21 cellular contexts compared by ENCODE assay signal in genomic region chr11:107442715-107443215, GRCh38. TPM values are rescaled to one million over a fixed set of nuclear protein-coding genes. Genes with fewer than 3 reads are reported as not detected.
A peak's percentile ranks its signal among the peaks of the same experiment; 100 is the strongest.
DNase-seq lines count a peak whose midpoint lies in the region; ATAC-seq, FAIRE-seq and TF ChIP-seq lines count a peak whose summit lies in the region.
"Had no signal": no experiment of that assay in that cellular context is flagged by ENCODE, and none has a peak within 500 bp of the region (broad histone marks: within the 10 kb centered on the region; RNA-seq: fewer than 3 reads in every experiment).

No MANE protein-coding gene starts in this region.

- peaks cover 1 to 39% of the 10 kb centered on the region in 2 experiments for H3K36me3 ChIP-seq in HepG2 (replicated peaks in 1 of 2; ENCODE audit: control insufficient read depth in 1 of 2, insufficient read depth in 2 of 2, low read length in 2 of 2)
- peaks cover 0 to 28% (median 10%) of the 10 kb centered on the region in 4 donors for H3K36me3 ChIP-seq in right lobe of liver

- H3K36me3 Mint-ChIP-seq in activated CD8-positive, alpha-beta memory T cell treated with anti-CD3 and anti-CD28 coated beads, Interleukin-2, amount 10 ng/mL, durations not matched to agents 7 days and 5 days: peaks cover 65% of the 10 kb centered on the region

- no TSS peak for BruUV-seq in HepG2 (replicated peaks; lab: Mats Ljungman, UMichigan)

- TF ChIP-seq EP300 in HepG2 (IDR thresholded peaks at IDR 0.05; ENCODE audit: low read depth in 2 of 2, low read length in 2 of 2) (no peak), HepG2 (CRISPR knock-in tag; IDR thresholded peaks at IDR 0.05; ENCODE audit: borderline replicate concordance) (no peak)

- no peak for ATAC-seq in activated CD8-positive, alpha-beta memory T cell treated with anti-CD3 and anti-CD28 coated beads, Interleukin-2, amount 10 ng/mL, durations not matched to agents 7 days and 5 days
- no peak for ATAC-seq in HepG2
- ATAC-seq in right lobe of liver: no peak
- ATAC-seq: A549; CD8-positive, alpha-beta T cell had no signal

- peak overlapping the region; percentile 62 for H3K27ac Mint-ChIP-seq in activated CD8-positive, alpha-beta memory T cell treated with anti-CD3 and anti-CD28 coated beads, Interleukin-2, amount 10 ng/mL, durations not matched to agents 7 days and 5 days
- H3K27ac Mint-ChIP-seq: B cell; CD4-positive, alpha-beta T cell; CD8-positive, alpha-beta T cell had no signal

- no peaks in the 10 kb centered on the region for H3K9me3 Mint-ChIP-seq in activated CD8-positive, alpha-beta memory T cell treated with anti-CD3 and anti-CD28 coated beads, Interleukin-2, amount 10 ng/mL, durations not matched to agents 7 days and 5 days (ENCODE audit: low read depth)
- H3K9me3 Mint-ChIP-seq: CD4-positive, alpha-beta T cell; CD8-positive, alpha-beta T cell had no signal

- no peak overlapping the region for H3K9ac ChIP-seq in HepG2 (ENCODE audit: insufficient read depth, low read depth, low read length)
- H3K9ac ChIP-seq: BLaER1 had no signal

- no peak overlapping the region for H3K4me2 ChIP-seq in HepG2 (ENCODE audit: low read depth, low read length)
- H3K4me2 ChIP-seq: A549, BLaER1 had no signal

- H2AFZ ChIP-seq in HepG2 (ENCODE audit: low read length): no peak overlapping the region

- H3K9me3 ChIP-seq in HepG2 (ENCODE audit: low read length) (no peaks in the 10 kb centered on the region), right lobe of liver (no peaks in the 10 kb centered on the region)
- H3K9me3 ChIP-seq: A549, Caco-2 had no signal

- no peak for DNase-seq in activated CD8-positive, alpha-beta memory T cell treated with anti-CD3 and anti-CD28 coated beads, Interleukin-2, amount 10 ng/mL, durations not matched to agents 7 days and 5 days
- DNase-seq in activated CD8-positive, alpha-beta memory T cell treated with anti-CD3 and anti-CD28 coated beads, Interleukin-2, amount 50 U/mL, for 48 hours: no peak
- DNase-seq in HepG2 (ENCODE audit: low spot score) (no peak), right lobe of liver (no peak), putamen (ENCODE audit: low spot score) (peak; percentile 60), NCI-H2171 treated with DMSO at 0.1 percent for 48 hours (lab: John Stamatoyannopoulos, UW) (no peak)
- DNase-seq: AML-193; C1 segment of cervical spinal cord; Caco-2; Calu3; CD4-positive, alpha-beta T cell; CD8-positive, alpha-beta T cell; DMS79 treated with DMSO at 0.1 percent for 48 hours; GF-D8 had no signal

- peaks cover 6% of the 10 kb centered on the region for H3K4me1 Mint-ChIP-seq in activated CD8-positive, alpha-beta memory T cell treated with anti-CD3 and anti-CD28 coated beads, Interleukin-2, amount 10 ng/mL, durations not matched to agents 7 days and 5 days

- H3K4me3 Mint-ChIP-seq in activated CD8-positive, alpha-beta memory T cell treated with anti-CD3 and anti-CD28 coated beads, Interleukin-2, amount 10 ng/mL, durations not matched to agents 7 days and 5 days: no peak overlapping the region
- H3K4me3 Mint-ChIP-seq: B cell; CD4-positive, alpha-beta T cell; CD8-positive, alpha-beta T cell had no signal

- 100% methylated on average over 1 of the region's 1 CpG for WGBS in HepG2 (ENCODE audit: low lambda C conversion rate)
- WGBS in right lobe of liver (ENCODE audit: insufficient coverage, low coverage, low lambda C conversion rate, missing lambda C conversion rate): 89% methylated on average over 1 of the region's 1 CpG

- no peaks in the 10 kb centered on the region for H3K27me3 Mint-ChIP-seq in activated CD8-positive, alpha-beta memory T cell treated with anti-CD3 and anti-CD28 coated beads, Interleukin-2, amount 10 ng/mL, durations not matched to agents 7 days and 5 days
- H3K27me3 Mint-ChIP-seq: B cell; CD4-positive, alpha-beta T cell had no signal

- CTCF ChIA-PET in activated CD8-positive, alpha-beta memory T cell treated with anti-CD3 and anti-CD28 coated beads, Interleukin-2, amount 10 ng/mL, durations not matched to agents 7 days and 5 days (lab: Charles Lee): no interaction called here
- CTCF ChIA-PET in HepG2 (lab: Yijun Ruan, JAX; ENCODE audit: low intra/inter-chr PET ratio, low total read pairs): no interaction called here

- no peak for TF ChIP-seq CTCF in HepG2 (CRISPR knock-in tag; IDR thresholded peaks at IDR 0.05)
- no peak for TF ChIP-seq CTCF in right lobe of liver (IDR thresholded peaks at IDR 0.05)

- peaks cover 5% of the 10 kb centered on the region for H3K79me2 ChIP-seq in HepG2 (ENCODE audit: insufficient read depth, low read length)

- H3K4me1 ChIP-seq in HepG2 (ENCODE audit: insufficient read depth, low read length) (peaks cover 9% of the 10 kb centered on the region), right lobe of liver (no peaks in the 10 kb centered on the region)
- H3K4me1 ChIP-seq: A549, BLaER1, Caco-2 had no signal

- POLR2A ChIA-PET in HepG2 (lab: Yijun Ruan, JAX): no interaction called here

- H3K27me3 ChIP-seq in HepG2 (ENCODE audit: control insufficient read depth in 1 of 2, insufficient read depth in 2 of 2, low read length in 2 of 2) (no peaks in the 10 kb centered on the region), right lobe of liver (no peaks in the 10 kb centered on the region)
- H3K27me3 ChIP-seq: BLaER1 had no signal

- FAIRE-seq in HepG2 (lab: Jason Lieb, UNC): no peak
- FAIRE-seq: A549, D721Med, G401.6, GM12891, GM19239 had no signal

- H4K20me1 ChIP-seq in HepG2 (ENCODE audit: insufficient read depth, low read length): no peaks in the 10 kb centered on the region
- H4K20me1 ChIP-seq: BLaER1 had no signal

- in situ Hi-C loops in HepG2 (cut with HindIII; ENCODE audit: extremely low pct_ligation_motif_present, low pct_unique_long_range_greater_than_20kb): no loop called here

- H3K4me3 ChIP-seq in HepG2 (replicated peaks in 1 of 3; ENCODE audit: insufficient read depth in 1 of 3, low read depth in 2 of 3, low read length in 3 of 3) (no peak overlapping the region), right lobe of liver (no peak overlapping the region)
- H3K4me3 ChIP-seq: A549, BLaER1 had no signal

- no peak for TF ChIP-seq RAD21 in HepG2 (CRISPR knock-in tag; IDR thresholded peaks at IDR 0.05)

- intact Hi-C loops in HepG2 (cut with micrococcal nuclease; ENCODE audit: unreplicated experiment) (no loop called here), right lobe of liver (cut with DNase I) (no loop called here)

- TF ChIP-seq POLR2A in HepG2 (IDR thresholded peaks at IDR 0.05; ENCODE audit: insufficient read depth in 1 of 2, low read depth in 2 of 2, low read length in 2 of 2): no peak
- TF ChIP-seq POLR2A in right lobe of liver (IDR thresholded peaks at IDR 0.05): no peak

- H3K27ac ChIP-seq in HepG2 (ENCODE audit: extremely low read length, insufficient read depth, low read length): no peak overlapping the region
- H3K27ac ChIP-seq in right lobe of liver: no peak overlapping the region
- H3K27ac ChIP-seq: A549, BLaER1 had no signal

TF ChIP-seq in HepG2, 621 proteins besides CTCF, POLR2A, EP300 and RAD21:
- peak; percentile 53 for TF ChIP-seq PCBP2 (optimal IDR thresholded peaks at IDR 0.05; ENCODE audit: low read depth, low read length, poor library complexity, severe bottlenecking)
- TF ChIP-seq ZNF383 (CRISPR knock-in tag; IDR thresholded peaks at IDR 0.05; ENCODE audit: borderline replicate concordance): no peak
- TF ChIP-seq HNRNPK (IDR thresholded peaks at IDR 0.05; ENCODE audit: low read depth, low read length, poor library complexity, severe bottlenecking): peak; percentile 65
- TF ChIP-seq DNMT3B (CRISPR knock-in tag; conservative IDR thresholded peaks at IDR 0.05): no peak

RNA-seq across cellular contexts. Expression of gene CWF19L2, which starts 14.9 kb away (rescaled TPM):
- 10 to 100 TPM; 14.1 to 17.3 TPM for total RNA-seq in activated CD8-positive, alpha-beta memory T cell treated with anti-CD3 and anti-CD28 coated beads, Interleukin-2, amount 10 ng/mL, durations not matched to agents 7 days and 5 days
- 18.6 and 24.5 TPM in 2 replicates for total RNA-seq in HepG2 (2016; rRNA removed; fragmentation: Illumina TruSeq; extraction: Trizol)
- total RNA-seq in HepG2 (2016; cell fraction: cytosol; rRNA removed; fragmentation: Illumina TruSeq; extraction: Trizol; ENCODE audit: low read depth): 6.6 and 7.8 TPM in 2 replicates
- 19.0 and 24.9 TPM in 2 replicates for total RNA-seq in HepG2 (2016; cell fraction: insoluble cytoplasmic fraction; rRNA removed; fragmentation: Illumina TruSeq; extraction: Trizol)
- 5.0 and 5.3 TPM in 2 replicates for total RNA-seq in HepG2 (2016; cell fraction: membrane; rRNA removed; fragmentation: Illumina TruSeq; extraction: Trizol)
- 42.2 and 43.1 TPM in 2 replicates for total RNA-seq in HepG2 (2016; cell fraction: nucleus; rRNA removed; fragmentation: Illumina TruSeq; extraction: Trizol)
- polyA plus RNA-seq in HepG2 (2011; rRNA removed): 1.3 and 2.2 TPM in 2 replicates
- 0.58 and 0.88 TPM in 2 replicates for polyA plus RNA-seq in HepG2 (2011; cell fraction: cytosol; rRNA removed)
- 1.2 and 1.4 TPM in 2 replicates for polyA plus RNA-seq in HepG2 (2011; cell fraction: nucleus; rRNA removed)
- polyA plus RNA-seq in HepG2 (2012): 3.5 and 5.6 TPM in 2 replicates
- 0.40 and 0.61 TPM in 2 replicates for polyA plus RNA-seq in HepG2 (2016; cell fraction: cytosol; fragmentation: Illumina TruSeq; extraction: Trizol; ENCODE audit: low read depth)
- polyA plus RNA-seq in HepG2 (2016; cell fraction: insoluble cytoplasmic fraction; fragmentation: Illumina TruSeq; extraction: Trizol; ENCODE audit: low read depth): 13.1 and 14.7 TPM in 2 replicates
- 1.3 and 1.4 TPM in 2 replicates for polyA plus RNA-seq in HepG2 (2016; cell fraction: membrane; fragmentation: Illumina TruSeq; extraction: Trizol; ENCODE audit: low read depth)
- 6.3 and 7.3 TPM in 2 replicates for polyA plus RNA-seq in HepG2 (2016; cell fraction: nucleus; fragmentation: Illumina TruSeq; extraction: Trizol; ENCODE audit: insufficient read depth, low read depth)
- polyA minus RNA-seq in HepG2 (2011; rRNA and poly(A)+ RNA removed; ENCODE audit: low replicate concordance): 2.4 and 2.8 TPM in 2 replicates
- polyA minus RNA-seq in HepG2 (2011; cell fraction: cytosol; rRNA and poly(A)+ RNA removed): 2.4 and 3.1 TPM in 2 replicates
- 35.3 and 37.0 TPM in 2 replicates for polyA minus RNA-seq in HepG2 (2011; cell fraction: nucleus; rRNA and poly(A)+ RNA removed)
- 1 to 10 TPM; 4.5 to 6.1 (median 5.3) TPM for total RNA-seq in right lobe of liver
